ENCODE assay signal across 19 cellular contexts in genomic region chr7:91837397-91838070, GRCh38. TPM values are rescaled to one million over a fixed set of nuclear protein-coding genes. Genes with fewer than 3 reads are reported as not detected.
A peak's percentile ranks its signal among the peaks of the same experiment; 100 is the strongest.
DNase-seq lines count a peak whose midpoint lies in the region; ATAC-seq and TF ChIP-seq lines count a peak whose summit lies in the region.
"Had no signal": no experiment of that assay in that cellular context is flagged by ENCODE, and none has a peak within 500 bp of the region (broad histone marks: within the 10 kb centered on the region; RNA-seq: fewer than 3 reads in every experiment).

No MANE protein-coding gene starts in this region.

- WGBS in heart right ventricle, 2 donors = 77 to 88% methylated on average over 4 of the region's 4 CpGs
- WGBS in right cardiac atrium = 80% methylated on average over 4 of the region's 4 CpGs

- H3K4me1 ChIP-seq in heart right ventricle (peaks cover 0 to 21% (median 0%) of the 10 kb centered on the region in 9 donors), right cardiac atrium (ENCODE audit: control insufficient read depth, insufficient read depth, low read length) (no peaks in the 10 kb centered on the region), left ventricle myocardium inferior (peaks cover 6% of the 10 kb centered on the region)

- H3K36me3 ChIP-seq in heart right ventricle (no peaks in the 10 kb centered on the region), left ventricle myocardium inferior (peaks cover 4% of the 10 kb centered on the region)
- H3K36me3 ChIP-seq: MG63 had no signal

- ATAC-seq in heart right ventricle = peak in 6 of 8 donors; percentile 18 to 93 (median 68)
- no peak for ATAC-seq in right cardiac atrium
- ATAC-seq in GM21515 (IDR thresholded peaks at IDR 0.05; ENCODE audit: unreplicated experiment) = no peak
- ATAC-seq: CD8-positive, alpha-beta T cell had no signal

- no peak overlapping the region for H3K4me3 ChIP-seq in heart right ventricle
- no peak overlapping the region for H3K4me3 ChIP-seq in right cardiac atrium (ENCODE audit: low read length)
- no peak overlapping the region for H3K4me3 ChIP-seq in left ventricle myocardium inferior
- H3K4me3 ChIP-seq: BLaER1 treated with 17β-estradiol and CSF1 and Interleukin-3, amounts not matched to agents 10 nM and 100 nM; MG63 had no signal

- no peaks in the 10 kb centered on the region for H3K27me3 ChIP-seq in heart right ventricle
- H3K27me3 ChIP-seq in right cardiac atrium (ENCODE audit: control insufficient read depth, insufficient read depth) = no peaks in the 10 kb centered on the region
- no peaks in the 10 kb centered on the region for H3K27me3 ChIP-seq in left ventricle myocardium inferior (ENCODE audit: low read depth)
- H3K27me3 ChIP-seq: BLaER1 treated with 17β-estradiol and CSF1 and Interleukin-3, amounts not matched to agents 10 nM and 100 nM; MG63 had no signal

- H3K27ac ChIP-seq in heart right ventricle = no peak overlapping the region
- no peak overlapping the region for H3K27ac ChIP-seq in right cardiac atrium (ENCODE audit: low read length)
- no peak overlapping the region for H3K27ac ChIP-seq in left ventricle myocardium inferior (replicated peaks)
- H3K27ac ChIP-seq: BLaER1 treated with 17β-estradiol and CSF1 and Interleukin-3, amounts not matched to agents 10 nM and 100 nM had no signal

- TF ChIP-seq CTCF in heart right ventricle (IDR thresholded peaks at IDR 0.05) = no peak
- TF ChIP-seq CTCF in left ventricle myocardium inferior (IDR thresholded peaks at IDR 0.05; ENCODE audit: borderline replicate concordance) = no peak

- DNase-seq in heart right ventricle (peak in 1 of 2 donors; percentile 17), right cardiac atrium (no peak), OCI-M1 (lab: John Stamatoyannopoulos, UW) (peak; percentile 84), left ventricle myocardium inferior (peak; percentile 19), NOMO-1 (lab: John Stamatoyannopoulos, UW; ENCODE audit: unreplicated experiment in 2 of 2) (no peak)
- DNase-seq in stimulated activated CD4-positive, alpha-beta T cell treated with anti-CD3 and anti-CD28 coated beads, Interleukin-4, amount 100 ng/mL, for 4 hours = no peak
- DNase-seq: CD8-positive, alpha-beta T cell; DMS79; H9; IMR-90; Karpas-422; MG63; NCI-H1048; NCI-H1436; NCI-H1930; NCI-H526 treated with DMSO at 0.1 percent for 48 hours; NK-92 treated with Interleukin-12 subunit alpha and Interleukin-12 subunit beta, amount 100 ng/mL, for 24 hours had no signal

- intact Hi-C loops in heart right ventricle (cut with DNase I) (no loop called here), right cardiac atrium (cut with DNase I) (no loop called here), left ventricle myocardium inferior (cut with micrococcal nuclease) (no loop called here)

- H3K9me3 ChIP-seq in heart right ventricle = peaks cover 0 to 16% (median 7%) of the 10 kb centered on the region in 11 donors
- no peaks in the 10 kb centered on the region for H3K9me3 ChIP-seq in right cardiac atrium (ENCODE audit: control insufficient read depth, low read length)
- peaks cover 16% of the 10 kb centered on the region for H3K9me3 ChIP-seq in left ventricle myocardium inferior (replicated peaks)
- H3K9me3 ChIP-seq: MG63 had no signal

RNA-seq across cellular contexts. Expression of gene MTERF1, which starts 43.0 kb away (rescaled TPM):
- total RNA-seq in heart right ventricle = 1 to 10 TPM; 5.9 to 9.9 (median 7.1) TPM
- 1 to 10 TPM; 5.2 to 8.3 TPM for polyA plus RNA-seq in heart right ventricle
- total RNA-seq in right cardiac atrium = 1 to 10 TPM; 6.5 to 7.6 (median 7.1) TPM
- 5.7 TPM for polyA plus RNA-seq in right cardiac atrium
- 9.2 TPM for total RNA-seq in left ventricle myocardium inferior

Comparison
In these comparisons a context has a peak if more than half of its experiments do, and no peak if none do; other contexts are left out.
1. ATAC-seq: peak in heart right ventricle (6 of 8); none in right cardiac atrium (0 of 2) and GM21515 (single experiment).
2. DNase-seq: peak in OCI-M1 (single experiment) and left ventricle myocardium inferior (single experiment); none in right cardiac atrium (0 of 3), NOMO-1 (0 of 2) and stimulated activated CD4-positive, alpha-beta T cell treated with anti-CD3 and anti-CD28 coated beads, Interleukin-4, amount 100 ng/mL, for 4 hours (0 of 2).